ENCODE assay signal across 24 cellular contexts in genomic region chr18:4196358-4196757, GRCh38.
DNase-seq lines count a peak whose midpoint lies in the region; FAIRE-seq and TF ChIP-seq lines count a peak whose summit lies in the region.
"Had no signal": no experiment of that assay in that cellular context is flagged by ENCODE, and none has a peak within 500 bp of the region (broad histone marks: within the 10 kb centered on the region; RNA-seq: fewer than 3 reads in every experiment).

No MANE protein-coding gene starts in this region.

- peaks cover 2% of the 10 kb centered on the region for H3K9me3 ChIP-seq in osteoblast (ENCODE audit: low read depth, low read length)
- H3K9me3 ChIP-seq: Caco-2, MG63, SK-N-SH had no signal

- H3K4me2 ChIP-seq in osteoblast (ENCODE audit: insufficient read depth, low read length): no peak overlapping the region
- H3K4me2 ChIP-seq: SK-N-SH had no signal

- peak; percentile 18 for DNase-seq in ELF-1 (ENCODE audit: low read depth, low spot score)
- peak; percentile 6 for DNase-seq in HuH-7 (ENCODE audit: low spot score)
- peak; percentile 86 for DNase-seq in OCI-M1 (lab: John Stamatoyannopoulos, UW)
- peak; percentile 48 for DNase-seq in superior temporal gyrus (ENCODE audit: extremely low spot score)
- DNase-seq in germinal center (ENCODE audit: low spot score): no peak
- no peak for DNase-seq in frontal cortex (ENCODE audit: low spot score in 2 of 2)
- DNase-seq in osteoblast (ENCODE audit: insufficient read length, low spot score, missing footprints): no peak
- DNase-seq: Caco-2; CD8-positive, alpha-beta T cell; DMS79 treated with DMSO at 0.1 percent for 48 hours; H7; KG1; MG63; NCI-H1105 treated with DMSO at 0.1 percent for 48 hours; NCI-H2029; NCI-H226; NCI-H526 treated with DMSO at 0.1 percent for 48 hours; SIG-M5; SK-N-SH; SW 1271 had no signal

- FAIRE-seq in frontal cortex (lab: Jason Lieb, UNC): no peak
- FAIRE-seq: GM19239, HepG2, RCC 7860 had no signal

- no peaks in the 10 kb centered on the region for H3K79me2 ChIP-seq in osteoblast (ENCODE audit: insufficient read depth, low read length)

- no peaks in the 10 kb centered on the region for H4K20me1 ChIP-seq in osteoblast (ENCODE audit: insufficient read depth, low read length)

- H3K36me3 ChIP-seq in osteoblast (ENCODE audit: insufficient read depth, low read length): no peaks in the 10 kb centered on the region
- H3K36me3 ChIP-seq: MG63 had no signal

- H3K4me1 ChIP-seq in osteoblast (ENCODE audit: insufficient read depth, low read length): no peaks in the 10 kb centered on the region
- H3K4me1 ChIP-seq: Caco-2 had no signal

- TF ChIP-seq CTCF in osteoblast (IDR thresholded peaks at IDR 0.05; ENCODE audit: extremely low read depth, low read depth, low read length): no peak

- no peaks in the 10 kb centered on the region for H3K27me3 ChIP-seq in osteoblast (ENCODE audit: insufficient read depth, low read length)
- H3K27me3 ChIP-seq: MG63 had no signal

- no peak overlapping the region for H2AFZ ChIP-seq in osteoblast (ENCODE audit: low read length)

- no peak overlapping the region for H3K4me3 ChIP-seq in osteoblast (ENCODE audit: insufficient read depth, low read length)
- H3K4me3 ChIP-seq: MG63 had no signal

- no peak overlapping the region for H3K27ac ChIP-seq in osteoblast (ENCODE audit: low read depth, low read length)
- H3K27ac ChIP-seq: C4-2B had no signal

Comparison
In these comparisons a context has a peak if more than half of its experiments do, and no peak if none do; other contexts are left out.
1. DNase-seq: peak in ELF-1 (single experiment), HuH-7 (single experiment), OCI-M1 (single experiment) and superior temporal gyrus (single experiment); none in germinal center (single experiment), frontal cortex (0 of 2) and osteoblast (single experiment).